In genomic region chr3:27684302-27684701, GRCh38 we compare ENCODE assay signal across 36 cellular contexts. TPM values are rescaled to one million over a fixed set of nuclear protein-coding genes. Genes with fewer than 3 reads are reported as not detected.
"Had no signal": no experiment of that assay in that cellular context is flagged by ENCODE, and none has a peak within 500 bp of the region (broad histone marks: within the 10 kb centered on the region; RNA-seq: fewer than 3 reads in every experiment).

No MANE protein-coding gene starts in this region.

- H3K36me3 Mint-ChIP-seq: activated naive CD4-positive, alpha-beta T cell treated with anti-CD3 and anti-CD28 coated beads, Interleukin-2, amount 10 ng/mL, durations not matched to agents 7 days and 5 days; activated naive CD8-positive, alpha-beta T cell treated with anti-CD3 and anti-CD28 coated beads, Interleukin-2, amount 10 ng/mL, durations not matched to agents 7 days and 5 days; brain had no signal

- H3K36me3 ChIP-seq: ascending aorta, breast epithelium, cardiac muscle cell, colonic mucosa, esophagus squamous epithelium, gastroesophageal sphincter, heart right ventricle, WERI-Rb-1 had no signal

- H3K27me3 ChIP-seq: ascending aorta, breast epithelium, cardiac muscle cell, colonic mucosa, esophagus squamous epithelium, gastroesophageal sphincter, heart right ventricle had no signal

- H3K27ac ChIP-seq: ascending aorta, breast epithelium, cardiac muscle cell, colonic mucosa, epithelial cell of prostate, esophagus squamous epithelium, gastroesophageal sphincter, heart right ventricle, WERI-Rb-1 had no signal

- H3K4me3 Mint-ChIP-seq: activated B cell treated with CpG ODN at 0.5 μM for 24 hours; activated CD4-positive, alpha-beta memory T cell treated with anti-CD3 and anti-CD28 coated beads, Interleukin-2, amount 10 ng/mL, durations not matched to agents 7 days and 5 days; activated naive CD4-positive, alpha-beta T cell treated with anti-CD3 and anti-CD28 coated beads, Interleukin-2, amount 10 ng/mL, durations not matched to agents 7 days and 5 days; activated naive CD8-positive, alpha-beta T cell treated with anti-CD3 and anti-CD28 coated beads, Interleukin-2, amount 10 ng/mL, durations not matched to agents 7 days and 5 days; activated T-cell treated with anti-CD3 and anti-CD28 coated beads, Interleukin-2, amount 50 U/mL, for 24 hours; activated T-cell treated with anti-CD3 and anti-CD28 coated beads, Interleukin-2, amount 50 U/mL, for 72 hours; brain; T-helper 1 cell treated with Interleukin-12 subunit alpha and Interleukin-12 subunit beta and Interleukin-4 antibody, amounts not matched to agents 30 μg/mL and 1 μg/mL, for 36 hours; T-helper 2 cell treated with Interferon-gamma antibody and Interleukin-4, amounts not matched to agents 5 μg/mL and 100 μg/mL, for 36 hours had no signal

- FAIRE-seq: endometrium, endothelial cell of umbilical vein had no signal

- ATAC-seq: activated CD4-positive, CD25-positive, alpha-beta regulatory T cell treated with anti-CD3 and anti-CD28 coated beads, Interleukin-2, amount 50 U/mL, for 24 hours; activated naive CD4-positive, alpha-beta T cell treated with anti-CD3 and anti-CD28 coated beads, Interleukin-2, amount 50 U/mL, for 72 hours; activated T-cell treated with anti-CD3 and anti-CD28 coated beads, Interleukin-2, amount 50 U/mL, for 72 hours; gastroesophageal sphincter; heart right ventricle had no signal

- H3K27me3 Mint-ChIP-seq: activated T-cell treated with anti-CD3 and anti-CD28 coated beads, Interleukin-2, amount 50 U/mL, for 24 hours had no signal

- H3K9me3 ChIP-seq: colonic mucosa had no signal

- H3K9me3 Mint-ChIP-seq: activated B cell treated with CpG ODN at 0.5 μM for 24 hours; activated CD4-positive, alpha-beta memory T cell treated with anti-CD3 and anti-CD28 coated beads, Interleukin-2, amount 10 ng/mL, durations not matched to agents 7 days and 5 days; activated naive CD4-positive, alpha-beta T cell treated with anti-CD3 and anti-CD28 coated beads, Interleukin-2, amount 10 ng/mL, durations not matched to agents 7 days and 5 days; activated naive CD4-positive, alpha-beta T cell treated with anti-CD3 and anti-CD28 coated beads, Interleukin-2, amount 50 U/mL, for 72 hours; activated naive CD8-positive, alpha-beta T cell treated with anti-CD3 and anti-CD28 coated beads, Interleukin-2, amount 10 ng/mL, durations not matched to agents 7 days and 5 days; activated T-cell treated with anti-CD3 and anti-CD28 coated beads, Interleukin-2, amount 50 U/mL, for 24 hours; activated T-cell treated with anti-CD3 and anti-CD28 coated beads, Interleukin-2, amount 50 U/mL, for 72 hours; T-helper 1 cell treated with Interleukin-12 subunit alpha and Interleukin-12 subunit beta and Interleukin-4 antibody, amounts not matched to agents 30 μg/mL and 1 μg/mL, for 36 hours had no signal

- H3K27ac Mint-ChIP-seq: activated B cell treated with CpG ODN at 0.5 μM for 24 hours; activated CD4-positive, alpha-beta memory T cell treated with anti-CD3 and anti-CD28 coated beads, Interleukin-2, amount 10 ng/mL, durations not matched to agents 7 days and 5 days; activated naive CD4-positive, alpha-beta T cell treated with anti-CD3 and anti-CD28 coated beads, Interleukin-2, amount 10 ng/mL, durations not matched to agents 7 days and 5 days; activated naive CD4-positive, alpha-beta T cell treated with anti-CD3 and anti-CD28 coated beads, Interleukin-2, amount 50 U/mL, for 72 hours; activated naive CD8-positive, alpha-beta T cell treated with anti-CD3 and anti-CD28 coated beads, Interleukin-2, amount 10 ng/mL, durations not matched to agents 7 days and 5 days; activated T-cell treated with anti-CD3 and anti-CD28 coated beads, Interleukin-2, amount 50 U/mL, for 24 hours; activated T-cell treated with anti-CD3 and anti-CD28 coated beads, Interleukin-2, amount 50 U/mL, for 72 hours; brain; T-helper 1 cell treated with Interleukin-12 subunit alpha and Interleukin-12 subunit beta and Interleukin-4 antibody, amounts not matched to agents 30 μg/mL and 1 μg/mL, for 36 hours; T-helper 2 cell treated with Interferon-gamma antibody and Interleukin-4, amounts not matched to agents 5 μg/mL and 100 μg/mL, for 36 hours had no signal

- H3K4me1 ChIP-seq: breast epithelium, colonic mucosa had no signal

- H3K4me3 ChIP-seq: ascending aorta, breast epithelium, cardiac muscle cell, colonic mucosa, esophagus squamous epithelium, gastroesophageal sphincter, heart right ventricle had no signal

- DNase-seq: activated B cell treated with CpG ODN at 0.5 μM for 24 hours; activated CD4-positive, alpha-beta memory T cell treated with anti-CD3 and anti-CD28 coated beads, Interleukin-2, amount 10 ng/mL, durations not matched to agents 7 days and 5 days; activated CD4-positive, alpha-beta T cell treated with anti-CD3 and anti-CD28 coated beads for 48 hours; activated CD4-positive, alpha-beta T cell treated with anti-CD3 and anti-CD28 coated beads, Interleukin-2, amount 50 U/mL, for 4 hours; activated CD8-positive, alpha-beta memory T cell treated with anti-CD3 and anti-CD28 coated beads, Interleukin-2, amount 50 U/mL, for 48 hours; activated gamma-delta T cell; activated naive CD4-positive, alpha-beta T cell; activated naive CD4-positive, alpha-beta T cell treated with anti-CD3 and anti-CD28 coated beads, Interleukin-2, amount 10 ng/mL, durations not matched to agents 7 days and 5 days; activated naive CD8-positive, alpha-beta T cell treated with anti-CD3 and anti-CD28 coated beads, Interleukin-2, amount 10 ng/mL, durations not matched to agents 7 days and 5 days; activated T-cell treated with anti-CD3 and anti-CD28 coated beads for 4 hours; activated T-cell treated with anti-CD3 and anti-CD28 coated beads, Interleukin-2, amount 50 U/mL, for 24 hours; activated T-cell treated with anti-CD3 and anti-CD28 coated beads, Interleukin-2, amount 50 U/mL, for 72 hours; central memory CD4-positive, alpha-beta T cell; cerebellar nuclear complex; colonic mucosa; effector CD8-positive, alpha-beta T cell; esophagus squamous epithelium; foreskin melanocyte; heart right ventricle; T1000; WERI-Rb-1 had no signal

RNA-seq across cellular contexts. Expression of gene EOMES, which starts 37.8 kb away (rescaled TPM):
- total RNA-seq: activated B cell treated with CpG ODN at 0.5 μM for 24 hours, ascending aorta, cardiac muscle cell, dermis microvascular lymphatic vessel endothelial cell, endothelial cell of umbilical vein, fibroblast of villous mesenchyme, glomerular endothelial cell had no signal
- polyA plus RNA-seq: endothelial cell of umbilical vein had no signal
